Comparison of ENCODE assay signal across 13 cellular contexts in the genomic region with DNA sequence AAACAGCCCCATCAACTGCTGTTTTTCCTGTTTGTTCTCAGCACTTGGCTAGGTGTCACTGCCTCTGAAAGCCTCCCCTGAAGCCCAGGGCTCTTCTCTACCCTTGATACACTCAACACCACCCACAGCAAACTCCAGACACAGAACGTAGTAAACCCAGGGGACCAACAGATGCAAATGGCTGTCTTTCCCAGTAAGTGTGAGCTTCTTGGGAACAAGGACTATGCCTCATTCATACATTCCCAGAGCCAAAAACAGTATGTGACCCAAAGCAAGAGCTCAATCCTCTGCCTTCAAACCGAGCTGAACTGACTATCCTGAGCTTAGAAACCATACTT. TPM values are rescaled to one million over a fixed set of nuclear protein-coding genes. Genes with fewer than 3 reads are reported as not detected.
DNase-seq lines count a peak whose midpoint lies in the region; ATAC-seq lines count a peak whose summit lies in the region.
"Had no signal": no experiment of that assay in that cellular context is flagged by ENCODE, and none has a peak within 500 bp of the region (broad histone marks: within the 10 kb centered on the region; RNA-seq: fewer than 3 reads in every experiment).

No MANE protein-coding gene starts in this region.

- H3K36me3 Mint-ChIP-seq in activated CD4-positive, alpha-beta T cell treated with anti-CD3 and anti-CD28 coated beads, Interleukin-2, amount 10 ng/mL, durations not matched to agents 7 days and 5 days (ENCODE audit: low read depth) = peaks cover 58% of the 10 kb centered on the region
- H3K36me3 Mint-ChIP-seq in effector memory CD8-positive, alpha-beta T cell (ENCODE audit: insufficient read depth) = peaks cover 53% of the 10 kb centered on the region

- POLR2A ChIA-PET in activated CD4-positive, alpha-beta T cell treated with anti-CD3 and anti-CD28 coated beads, Interleukin-2, amount 10 ng/mL, durations not matched to agents 7 days and 5 days (lab: Charles Lee) = interaction anchor here (0.9 kb wide), 1 partner anchor 44 kb away, joined by 3 read pairs; no protein-coding TSS in a partner anchor

- H3K9me3 Mint-ChIP-seq in activated CD4-positive, alpha-beta T cell treated with anti-CD3 and anti-CD28 coated beads, Interleukin-2, amount 10 ng/mL, durations not matched to agents 7 days and 5 days = no peaks in the 10 kb centered on the region
- H3K9me3 Mint-ChIP-seq in effector memory CD8-positive, alpha-beta T cell = no peaks in the 10 kb centered on the region

- no peak overlapping the region for H3K4me3 Mint-ChIP-seq in activated CD4-positive, alpha-beta T cell treated with anti-CD3 and anti-CD28 coated beads, Interleukin-2, amount 10 ng/mL, durations not matched to agents 7 days and 5 days
- peak overlapping the region in 1 of 2 donors; percentile 86 for H3K4me3 Mint-ChIP-seq in effector memory CD8-positive, alpha-beta T cell

- H3K4me3 ChIP-seq in skeletal muscle satellite cell (ENCODE audit: low read length) = no peak overlapping the region
- H3K4me3 ChIP-seq: thoracic aorta had no signal

- peaks cover 55% of the 10 kb centered on the region for H3K4me1 Mint-ChIP-seq in activated CD4-positive, alpha-beta T cell treated with anti-CD3 and anti-CD28 coated beads, Interleukin-2, amount 10 ng/mL, durations not matched to agents 7 days and 5 days
- peaks cover 50 to 51% of the 10 kb centered on the region in 2 donors for H3K4me1 Mint-ChIP-seq in effector memory CD8-positive, alpha-beta T cell (ENCODE audit: low read depth in 2 of 2)

- H3K4me2 ChIP-seq in skeletal muscle satellite cell (ENCODE audit: low read length) = peak overlapping the region; percentile 9

- H3K9me3 ChIP-seq in skeletal muscle satellite cell (replicated peaks; ENCODE audit: low read length) = no peaks in the 10 kb centered on the region
- H3K9me3 ChIP-seq: thoracic aorta had no signal

- H3K27me3 Mint-ChIP-seq in activated CD4-positive, alpha-beta T cell treated with anti-CD3 and anti-CD28 coated beads, Interleukin-2, amount 10 ng/mL, durations not matched to agents 7 days and 5 days = no peaks in the 10 kb centered on the region
- no peaks in the 10 kb centered on the region for H3K27me3 Mint-ChIP-seq in effector memory CD8-positive, alpha-beta T cell

- H3K9ac ChIP-seq in skeletal muscle satellite cell (ENCODE audit: low read depth, low read length) = no peak overlapping the region

- peak overlapping the region; percentile 27 for H3K27ac Mint-ChIP-seq in activated CD4-positive, alpha-beta T cell treated with anti-CD3 and anti-CD28 coated beads, Interleukin-2, amount 10 ng/mL, durations not matched to agents 7 days and 5 days
- H3K27ac Mint-ChIP-seq in effector memory CD8-positive, alpha-beta T cell = peak overlapping the region; percentile 51 to 90

- H3K27me3 ChIP-seq in skeletal muscle satellite cell (ENCODE audit: control insufficient read depth, insufficient read depth, low read length) = no peaks in the 10 kb centered on the region

- ATAC-seq in effector memory CD8-positive, alpha-beta T cell (replicated peaks) = no peak
- ATAC-seq in HG03342 (IDR thresholded peaks at IDR 0.05; ENCODE audit: unreplicated experiment) (no peak), HG03139 (IDR thresholded peaks at IDR 0.05; ENCODE audit: unreplicated experiment) (no peak)
- ATAC-seq: esophagus mucosa had no signal

- H3K36me3 ChIP-seq in skeletal muscle satellite cell (ENCODE audit: insufficient read depth, low read length) = peaks cover 15% of the 10 kb centered on the region

- CTCF ChIA-PET in activated CD4-positive, alpha-beta T cell treated with anti-CD3 and anti-CD28 coated beads, Interleukin-2, amount 10 ng/mL, durations not matched to agents 7 days and 5 days (lab: Charles Lee) = no interaction called here

- no peak for DNase-seq in activated CD4-positive, alpha-beta T cell treated with anti-CD3 and anti-CD28 coated beads, Interleukin-2, amount 10 ng/mL, durations not matched to agents 7 days and 5 days
- no peak for DNase-seq in activated CD4-positive, alpha-beta T cell treated with anti-CD3 and anti-CD28 coated beads, Interleukin-2, amount 50 U/mL, for 48 hours
- DNase-seq in NCI-H69 (lab: John Stamatoyannopoulos, UW) (peak; percentile 67), NCI-H226 (no peak)
- no peak for DNase-seq in effector memory CD8-positive, alpha-beta T cell
- DNase-seq: NCI-H1436 treated with DMSO at 0.1 percent for 48 hours; RPMI8226; stimulated activated CD4-positive, alpha-beta T cell treated with anti-CD3 and anti-CD28 coated beads, Interleukin-2, amount 100 ng/mL, for 24 hours had no signal

- peaks cover 43% of the 10 kb centered on the region for H3K4me1 ChIP-seq in skeletal muscle satellite cell (ENCODE audit: control insufficient read depth, insufficient read depth, low read length)

RNA-seq across cellular contexts. Expression of gene LBR, which starts 4.4 kb away (rescaled TPM):
- 100 to 1,000 TPM; 239 to 296 TPM for total RNA-seq in activated CD4-positive, alpha-beta T cell treated with anti-CD3 and anti-CD28 coated beads, Interleukin-2, amount 10 ng/mL, durations not matched to agents 7 days and 5 days
- total RNA-seq in skeletal muscle satellite cell (2012; rRNA removed) = 24.9 and 32.4 TPM in 2 replicates
